8 cellular contexts compared by ENCODE assay signal in genomic region chr22:36481393-36482168, GRCh38. TPM values are rescaled to one million over a fixed set of nuclear protein-coding genes. Genes with fewer than 3 reads are reported as not detected.
A peak's percentile ranks its signal among the peaks of the same experiment; 100 is the strongest.
DNase-seq lines count a peak whose midpoint lies in the region; ATAC-seq and TF ChIP-seq lines count a peak whose summit lies in the region.

TXN2 (minus strand) TSS chr22:36481640; CDS start chr22:36480837, 803 bp downstream.

- H3K36me3 ChIP-seq in BJ (ENCODE audit: control insufficient read depth, insufficient read depth, low read length) = peaks cover 8% of the 10 kb centered on the region

- DNase-seq in BJ (ENCODE audit: low read depth) (peak; percentile 62), NCI-H748 (lab: John Stamatoyannopoulos, UW; ENCODE audit: unreplicated experiment) (peak; percentile 94), cortex of kidney (lab: John Stamatoyannopoulos, UW) (peak; percentile 31), left lobe of liver (ENCODE audit: low spot score) (peak; percentile 97)
- peak; percentile 96 for DNase-seq in activated CD4-positive, alpha-beta T cell treated with anti-CD3 and anti-CD28 coated beads, Interleukin-2, amount 50 U/mL, for 1 hour
- DNase-seq in stimulated activated CD4-positive, alpha-beta T cell treated with anti-CD3 and anti-CD28 coated beads, Interleukin-2, amount 100 ng/mL, for 4 hours (ENCODE audit: low read depth) = peak; percentile 93

- no peak for TF ChIP-seq CTCF in BJ (IDR thresholded peaks at IDR 0.05; ENCODE audit: insufficient read depth, low read depth, low read length)

- ATAC-seq in GM19328 (IDR thresholded peaks at IDR 0.05; ENCODE audit: unreplicated experiment) (peak; percentile 79), HG03520 (IDR thresholded peaks at IDR 0.05; ENCODE audit: unreplicated experiment) (peak; percentile 83), left lobe of liver (peak; percentile 90)

- CTCF ChIA-PET in BJ (lab: Yijun Ruan, JAX) = interaction anchor here (0.9 kb wide), 1 partner anchor 181 kb away, joined by 3 read pairs; no protein-coding TSS in a partner anchor

- no peaks in the 10 kb centered on the region for H3K27me3 ChIP-seq in BJ (ENCODE audit: control insufficient read depth, insufficient read depth, low read length)

- peak within 1 kb of the TSS; percentile 89 for H3K4me3 ChIP-seq in BJ (ENCODE audit: low read depth, low read length)

- POLR2A ChIA-PET in BJ (lab: Charles Lee) = interaction anchor here (0.7 to 1.0 kb wide), 4 partner anchors 95 to 392 kb away, joined by 3 to 6 read pairs (median 3); no protein-coding TSS in a partner anchor

RNA-seq across cellular contexts. Expression of gene TXN2, which starts in this region (rescaled TPM):
- polyA plus RNA-seq in BJ (2011; rRNA removed) = 139 and 192 TPM in 2 replicates
- 37.2 and 72.0 TPM in 2 replicates for polyA minus RNA-seq in BJ (2011; rRNA and poly(A)+ RNA removed)
- total RNA-seq in left lobe of liver = 65.3 TPM

Comparison
In these comparisons a context has a peak if more than half of its experiments do, and no peak if none do; other contexts are left out.
1. Peak in every context shown above with its lines: DNase-seq, ATAC-seq and H3K4me3 ChIP-seq.
2. DNase-seq: peak in every context shown above with its lines; median percentile 97 in left lobe of liver; 96 in activated CD4-positive, alpha-beta T cell treated with anti-CD3 and anti-CD28 coated beads, Interleukin-2, amount 50 U/mL, for 1 hour; 94 in NCI-H748; 93 in stimulated activated CD4-positive, alpha-beta T cell treated with anti-CD3 and anti-CD28 coated beads, Interleukin-2, amount 100 ng/mL, for 4 hours; 62 in BJ; 31 in cortex of kidney.